In the genomic region with DNA sequence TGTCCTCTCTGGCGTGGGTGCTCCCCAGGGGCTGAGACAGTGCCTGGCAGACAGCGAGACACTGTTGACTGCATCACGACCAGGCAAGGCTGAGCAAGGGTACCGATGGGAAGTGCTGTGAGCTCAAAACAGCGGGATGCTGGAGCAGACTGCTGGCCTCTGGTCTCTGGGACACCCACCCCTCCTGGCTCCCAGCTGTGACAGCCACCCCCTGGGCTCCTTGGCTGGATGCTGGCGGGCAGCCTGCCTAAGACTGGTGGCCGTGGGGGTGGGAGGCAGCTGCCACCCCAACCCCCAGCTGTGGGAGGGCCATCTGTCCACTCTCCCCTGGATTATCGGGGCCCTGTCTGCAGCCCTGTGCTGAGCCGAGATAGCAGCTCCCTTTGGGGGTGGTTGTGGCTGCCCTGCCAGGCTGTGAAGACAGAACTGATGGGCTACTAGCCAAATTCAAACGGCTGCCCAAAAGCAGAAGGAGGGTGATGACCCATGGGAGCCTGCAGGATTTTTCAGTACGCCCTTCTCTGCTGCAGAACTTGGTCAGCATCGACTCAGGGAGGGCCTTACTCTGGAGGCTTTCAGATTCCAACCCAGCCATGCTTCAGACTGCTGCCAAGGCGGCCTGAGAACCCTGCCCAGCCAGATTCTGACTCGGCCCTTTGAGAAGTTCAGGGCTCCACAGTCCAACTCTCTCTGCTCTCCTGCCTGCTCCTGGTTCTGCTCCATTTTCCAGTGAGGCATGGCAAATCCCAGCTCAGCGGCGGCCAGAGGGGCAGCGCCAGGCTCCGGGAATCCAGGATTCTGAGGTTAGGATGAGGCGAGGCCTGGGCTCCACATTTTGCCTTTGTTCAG, we compare ENCODE assay signal across 8 cellular contexts.
DNase-seq lines count a peak whose midpoint lies in the region; ATAC-seq lines count a peak whose summit lies in the region.

No MANE protein-coding gene starts in this region.

- H3K4me3 ChIP-seq in subcutaneous abdominal adipose tissue (ENCODE audit: low read depth in 1 of 5, low read length in 5 of 5): no peak overlapping the region

- no peaks in the 10 kb centered on the region for H3K9me3 ChIP-seq in subcutaneous abdominal adipose tissue (ENCODE audit: control insufficient read depth in 5 of 5, low read length in 5 of 5)

- H3K4me1 ChIP-seq in subcutaneous abdominal adipose tissue (ENCODE audit: control insufficient read depth in 5 of 5, insufficient read depth in 5 of 5, low read length in 5 of 5): peaks cover 52 to 94% (median 85%) of the 10 kb centered on the region in 5 donors

- H3K9ac ChIP-seq in subcutaneous abdominal adipose tissue (ENCODE audit: low read length in 5 of 5): no peak overlapping the region

- peaks cover 0 to 60% (median 43%) of the 10 kb centered on the region in 5 donors for H3K36me3 ChIP-seq in subcutaneous abdominal adipose tissue (ENCODE audit: control insufficient read depth in 5 of 5, insufficient read depth in 5 of 5, low read length in 5 of 5)

- DNase-seq in GM04503 (ENCODE audit: low read depth) (peak; percentile 77), caudate nucleus (lab: John Stamatoyannopoulos, UW) (peak in 42 of 61 donors; percentile 13 to 83 (median 46)), left lobe of liver (ENCODE audit: low spot score) (peak; percentile 69), NCI-H1930 (lab: John Stamatoyannopoulos, UW) (no peak), T1000 (lab: John Stamatoyannopoulos, UW) (no peak)
- DNase-seq in stimulated activated CD4-positive, alpha-beta T cell treated with anti-CD3 and anti-CD28 coated beads, Interleukin-15, amount 100 ng/mL, for 24 hours: no peak

- H3K27me3 ChIP-seq in subcutaneous abdominal adipose tissue (ENCODE audit: control insufficient read depth in 5 of 5, insufficient read depth in 4 of 5, low read length in 5 of 5): no peaks in the 10 kb centered on the region

- peak; percentile 35 for ATAC-seq in left lobe of liver
- no peak for ATAC-seq in activated CD4-positive, CD25-positive, alpha-beta regulatory T cell treated with anti-CD3 and anti-CD28 coated beads, Interleukin-2, amount 50 U/mL, for 24 hours

- peak overlapping the region; percentile 83 for H3K27ac ChIP-seq in caudate nucleus (ENCODE audit: low read depth, low read length)
- H3K27ac ChIP-seq in subcutaneous abdominal adipose tissue (ENCODE audit: low read depth, low read length): peak overlapping the region; percentile 57

Comparison
In these comparisons a context has a peak if more than half of its experiments do, and no peak if none do; other contexts are left out.
1. DNase-seq: peak in GM04503 (single experiment), caudate nucleus (42 of 61) and left lobe of liver (single experiment); none in stimulated activated CD4-positive, alpha-beta T cell treated with anti-CD3 and anti-CD28 coated beads, Interleukin-15, amount 100 ng/mL, for 24 hours (single experiment), NCI-H1930 (0 of 2) and T1000 (single experiment).